In genomic region chr16:30484887-30485286, GRCh38 we compare ENCODE assay signal across 1 cellular context.
A peak's percentile ranks its signal among the peaks of the same experiment; 100 is the strongest.
TF ChIP-seq lines count a peak whose summit lies in the region.

No MANE protein-coding gene starts in this region.

TF ChIP-seq in HepG2, 621 proteins besides CTCF, POLR2A, EP300 and RAD21:
- TF ChIP-seq PCBP2 (optimal IDR thresholded peaks at IDR 0.05; ENCODE audit: low read depth, low read length, poor library complexity, severe bottlenecking) (peak; percentile 61), XBP1 (CRISPR knock-in tag; IDR thresholded peaks at IDR 0.05) (no peak), HNRNPK (IDR thresholded peaks at IDR 0.05; ENCODE audit: low read depth, low read length, poor library complexity, severe bottlenecking) (peak; percentile 60), ZFP36L2 (CRISPR knock-in tag; IDR thresholded peaks at IDR 0.05) (no peak)
